Comparison of ENCODE assay signal across 18 cellular contexts in the genomic region with DNA sequence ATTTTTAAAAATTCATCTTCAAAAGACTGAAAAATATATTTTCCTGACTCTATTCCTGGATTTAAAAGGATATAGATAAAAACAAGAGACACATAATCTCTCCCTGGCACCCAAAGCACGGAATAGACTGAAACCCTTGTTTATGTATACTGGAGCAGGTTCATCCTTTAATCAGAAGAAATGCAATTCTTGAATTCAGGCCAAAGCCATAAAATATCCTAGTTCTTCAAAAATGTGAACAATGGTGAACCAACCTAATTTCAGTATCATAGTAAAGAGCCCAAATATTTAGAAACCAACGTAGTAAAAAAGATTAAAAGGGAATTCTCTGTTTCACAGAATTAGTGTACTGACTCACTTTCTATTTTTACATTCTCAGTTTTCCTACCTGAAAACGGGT.
"Had no signal": no experiment of that assay in that cellular context is flagged by ENCODE, and none has a peak within 500 bp of the region (broad histone marks: within the 10 kb centered on the region; RNA-seq: fewer than 3 reads in every experiment).

No MANE protein-coding gene starts in this region.

- H3K9me3 ChIP-seq: lower lobe of right lung, sigmoid colon, spleen, thoracic aorta, upper lobe of left lung had no signal

- H3K27me3 Mint-ChIP-seq: activated naive CD8-positive, alpha-beta T cell treated with anti-CD3 and anti-CD28 coated beads for 36 hours; central memory CD8-positive, alpha-beta T cell; natural killer cell treated with Interleukin-12 subunit alpha and Interleukin-12 subunit beta and Interleukin-15 and Interleukin-18, amount 100 ng/mL, for 72 hours; stimulated activated naive B cell treated with anti-CD40 and anti-IgM and Interleukin-4, amounts not matched to agents 10 μg/mL and 1 μg/mL and 100 μg/mL, for 72 hours had no signal

- H3K27ac ChIP-seq: coronary artery, lower lobe of right lung, sigmoid colon, spleen, thoracic aorta, upper lobe of left lung had no signal

- DNase-seq: activated CD4-positive, CD25-positive, alpha-beta regulatory T cell treated with anti-CD3 and anti-CD28 coated beads, Interleukin-2, amount 50 U/mL, for 72 hours; activated naive CD4-positive, alpha-beta T cell; activated naive CD8-positive, alpha-beta T cell treated with anti-CD3 and anti-CD28 coated beads for 36 hours; effector CD4-positive, alpha-beta T cell; lower lobe of right lung; nucleus accumbens; sigmoid colon; spleen; stimulated activated CD4-positive, alpha-beta T cell treated with anti-CD3 and anti-CD28 coated beads, Interleukin-4, amount 100 ng/mL, for 4 hours; stimulated activated naive B cell treated with anti-CD40 and anti-IgM and Interleukin-4, amounts not matched to agents 10 μg/mL and 1 μg/mL and 100 μg/mL, for 72 hours; T1000; upper lobe of left lung had no signal

- H3K9me3 Mint-ChIP-seq: activated naive CD8-positive, alpha-beta T cell treated with anti-CD3 and anti-CD28 coated beads for 36 hours; central memory CD8-positive, alpha-beta T cell; natural killer cell treated with Interleukin-12 subunit alpha and Interleukin-12 subunit beta and Interleukin-15 and Interleukin-18, amount 100 ng/mL, for 72 hours; stimulated activated naive B cell treated with anti-CD40 and anti-IgM and Interleukin-4, amounts not matched to agents 10 μg/mL and 1 μg/mL and 100 μg/mL, for 72 hours had no signal

- H3K4me3 ChIP-seq: coronary artery, lower lobe of right lung, sigmoid colon, spleen, thoracic aorta, upper lobe of left lung had no signal

- H3K4me1 ChIP-seq: lower lobe of right lung, sigmoid colon, spleen, upper lobe of left lung had no signal

- H3K4me1 Mint-ChIP-seq: activated naive CD8-positive, alpha-beta T cell treated with anti-CD3 and anti-CD28 coated beads for 36 hours; central memory CD8-positive, alpha-beta T cell; stimulated activated naive B cell treated with anti-CD40 and anti-IgM and Interleukin-4, amounts not matched to agents 10 μg/mL and 1 μg/mL and 100 μg/mL, for 72 hours had no signal

- H3K27me3 ChIP-seq: sigmoid colon, spleen, upper lobe of left lung had no signal

- H3K27ac Mint-ChIP-seq: activated naive CD8-positive, alpha-beta T cell treated with anti-CD3 and anti-CD28 coated beads for 36 hours; natural killer cell treated with Interleukin-12 subunit alpha and Interleukin-12 subunit beta and Interleukin-15 and Interleukin-18, amount 100 ng/mL, for 72 hours; stimulated activated naive B cell treated with anti-CD40 and anti-IgM and Interleukin-4, amounts not matched to agents 10 μg/mL and 1 μg/mL and 100 μg/mL, for 72 hours had no signal

- ATAC-seq: esophagus mucosa; lower lobe of right lung; natural killer cell treated with Interleukin-12 subunit alpha and Interleukin-12 subunit beta and Interleukin-15 and Interleukin-18, amount 100 ng/mL, for 72 hours; stimulated activated naive B cell treated with anti-CD40 and anti-IgM and Interleukin-4, amounts not matched to agents 10 μg/mL and 1 μg/mL and 100 μg/mL, for 72 hours had no signal

- FAIRE-seq: keratinocyte had no signal

- H3K4me3 Mint-ChIP-seq: activated naive CD8-positive, alpha-beta T cell treated with anti-CD3 and anti-CD28 coated beads for 36 hours; central memory CD8-positive, alpha-beta T cell; natural killer cell treated with Interleukin-12 subunit alpha and Interleukin-12 subunit beta and Interleukin-15 and Interleukin-18, amount 100 ng/mL, for 72 hours; stimulated activated naive B cell treated with anti-CD40 and anti-IgM and Interleukin-4, amounts not matched to agents 10 μg/mL and 1 μg/mL and 100 μg/mL, for 72 hours had no signal
